In genomic region chr5:21121213-21121612, GRCh38 we compare ENCODE assay signal across 17 cellular contexts.
DNase-seq lines count a peak whose midpoint lies in the region; ATAC-seq and TF ChIP-seq lines count a peak whose summit lies in the region.
"Had no signal": no experiment of that assay in that cellular context is flagged by ENCODE, and none has a peak within 500 bp of the region (broad histone marks: within the 10 kb centered on the region; RNA-seq: fewer than 3 reads in every experiment).

No MANE protein-coding gene starts in this region.

- H3K36me3 ChIP-seq in KMS-11 (ENCODE audit: insufficient read depth) (no peaks in the 10 kb centered on the region), right lobe of liver (no peaks in the 10 kb centered on the region)
- H3K36me3 ChIP-seq: BE2C, SJCRH30 had no signal

- H3K9ac ChIP-seq in KMS-11: no peak overlapping the region

- no peak for TF ChIP-seq POLR2A in right lobe of liver (IDR thresholded peaks at IDR 0.05)

- 80% methylated on average over 1 of the region's 1 CpG for WGBS in right lobe of liver (ENCODE audit: insufficient coverage, low coverage, low lambda C conversion rate, missing lambda C conversion rate)

- H3K27ac ChIP-seq in KMS-11 (no peak overlapping the region), right lobe of liver (no peak overlapping the region)
- H3K27ac ChIP-seq: RWPE1, SJCRH30 had no signal

- 0 out of 2 replicates have a peak overlapping the region, but pooled peaks have one; percentile 2 for H3K4me2 ChIP-seq in KMS-11

- peak; percentile 3 for DNase-seq in RPMI8226
- peak; percentile 18 for DNase-seq in glomerular visceral epithelial cell (ENCODE audit: extremely low spot score)
- no peak for DNase-seq in NCI-H82 treated with DMSO at 0.1 percent for 48 hours (lab: John Stamatoyannopoulos, UW; ENCODE audit: unreplicated experiment)
- DNase-seq in anterior cingulate cortex (lab: John Stamatoyannopoulos, UW): no peak
- DNase-seq in right lobe of liver: no peak
- DNase-seq: BE2C; Calu3; CD4-positive, alpha-beta T cell; NCI-H1105; NCI-H1694; NCI-H526; SJCRH30 had no signal

- no peak overlapping the region for H2AFZ ChIP-seq in KMS-11 (ENCODE audit: low read depth)

- H3K27me3 ChIP-seq in KMS-11 (ENCODE audit: insufficient read depth, low read depth) (no peaks in the 10 kb centered on the region), right lobe of liver (no peaks in the 10 kb centered on the region)
- H3K27me3 ChIP-seq: BE2C, SJCRH30 had no signal

- intact Hi-C loops in right lobe of liver (cut with DNase I): no loop called here

- H3K9me3 ChIP-seq in right lobe of liver: no peaks in the 10 kb centered on the region
- H3K9me3 ChIP-seq: BE2C, SJCRH30 had no signal

- no peak for TF ChIP-seq CTCF in KMS-11 (conservative IDR thresholded peaks at IDR 0.05; ENCODE audit: low read depth, low read length)
- no peak for TF ChIP-seq CTCF in right lobe of liver (IDR thresholded peaks at IDR 0.05)

- no peaks in the 10 kb centered on the region for H4K20me1 ChIP-seq in KMS-11 (ENCODE audit: insufficient read depth)

- H3K4me3 ChIP-seq in KMS-11 (IDR thresholded peaks at IDR 0.05; ENCODE audit: insufficient read depth, low read depth, low read length) (no peak overlapping the region), right lobe of liver (no peak overlapping the region)
- H3K4me3 ChIP-seq: K562, SJCRH30 had no signal

- no peaks in the 10 kb centered on the region for H3K79me2 ChIP-seq in KMS-11 (ENCODE audit: insufficient read depth, low read depth)

- no peak for ATAC-seq in right lobe of liver
- ATAC-seq in GM18870 (IDR thresholded peaks at IDR 0.05; ENCODE audit: unreplicated experiment): no peak
- ATAC-seq: HCT116, K562 had no signal

- H3K4me1 ChIP-seq in KMS-11 (ENCODE audit: low read depth, poor library complexity, severe bottlenecking): peaks cover 12% of the 10 kb centered on the region
- no peaks in the 10 kb centered on the region for H3K4me1 ChIP-seq in right lobe of liver
- H3K4me1 ChIP-seq: BE2C, SJCRH30 had no signal

Comparison
In these comparisons a context has a peak if more than half of its experiments do, and no peak if none do; other contexts are left out.
1. DNase-seq: peak in RPMI8226 (single experiment) and glomerular visceral epithelial cell (single experiment); none in NCI-H82 treated with DMSO at 0.1 percent for 48 hours (single experiment), anterior cingulate cortex (0 of 58) and right lobe of liver (0 of 3).